Comparison of ENCODE assay signal across 27 cellular contexts in genomic region chr9:32978051-32978450, GRCh38.
"Had no signal": no experiment of that assay in that cellular context is flagged by ENCODE, and none has a peak within 500 bp of the region (broad histone marks: within the 10 kb centered on the region; RNA-seq: fewer than 3 reads in every experiment).

No MANE protein-coding gene starts in this region.

- H3K27me3 ChIP-seq: left lung, ovary, right atrium auricular region, right lobe of liver, tibial nerve, upper lobe of left lung, vagina had no signal

- H3K27ac Mint-ChIP-seq: mesothelial cell of epicardium; natural killer cell; progenitor cell of endocrine pancreas; stimulated activated memory B cell treated with anti-CD40 and anti-IgM and Interleukin-4, amounts not matched to agents 10 μg/mL and 1 μg/mL and 100 μg/mL, for 72 hours had no signal

- H3K27ac ChIP-seq: left lung, lower lobe of right lung, ovary, right atrium auricular region, right lobe of liver, tibial nerve, upper lobe of left lung, vagina had no signal

- H3K9me3 ChIP-seq: left lung, lower lobe of right lung, ovary, right atrium auricular region, right lobe of liver, tibial nerve, upper lobe of left lung, vagina had no signal

- H3K27me3 Mint-ChIP-seq: naive B cell; progenitor cell of endocrine pancreas; stimulated activated memory B cell treated with anti-CD40 and anti-IgM and Interleukin-4, amounts not matched to agents 10 μg/mL and 1 μg/mL and 100 μg/mL, for 72 hours; stimulated activated naive CD8-positive, alpha-beta T cell treated with anti-CD3 and anti-CD28 coated beads, Interleukin-15, amount 100 ng/mL, for 72 hours had no signal

- H3K4me1 ChIP-seq: left lung, lower lobe of right lung, right atrium auricular region, right lobe of liver, tibial nerve, upper lobe of left lung, vagina had no signal

- DNase-seq: hippocampal formation; immature natural killer cell; kidney; left colon; left lung; lower lobe of right lung; mesendoderm; naive B cell; natural killer cell; ovary; right lobe of liver; stimulated activated CD4-positive, alpha-beta T cell treated with anti-CD3 and anti-CD28 coated beads, Interleukin-1b, Interleukin-23, amount 100 ng/mL, for 48 hours; stimulated activated CD4-positive, alpha-beta T cell treated with anti-CD3 and anti-CD28 coated beads, Interleukin-2, amount 100 ng/mL, for 48 hours; stimulated activated CD4-positive, alpha-beta T cell treated with anti-CD3 and anti-CD28 coated beads, Interleukin-4, amount 100 ng/mL, for 4 hours; stimulated activated CD8-positive, alpha-beta memory T cell treated with anti-CD3 and anti-CD28 coated beads, Interleukin-4, amount 100 ng/mL, for 48 hours; stimulated activated naive CD4-positive, alpha-beta T cell treated with Interleukin-2 at 50 U/mL for 16 hours; stimulated activated naive CD8-positive, alpha-beta T cell treated with anti-CD3 and anti-CD28 coated beads, Interleukin-15, amount 100 ng/mL, for 72 hours; substantia nigra; upper lobe of left lung had no signal

- H3K4me3 Mint-ChIP-seq: immature natural killer cell; mesothelial cell of epicardium; naive B cell; natural killer cell; stimulated activated memory B cell treated with anti-CD40 and anti-IgM and Interleukin-4, amounts not matched to agents 10 μg/mL and 1 μg/mL and 100 μg/mL, for 72 hours; stimulated activated naive CD8-positive, alpha-beta T cell treated with anti-CD3 and anti-CD28 coated beads, Interleukin-15, amount 100 ng/mL, for 72 hours had no signal

- H3K4me1 Mint-ChIP-seq: immature natural killer cell; mesothelial cell of epicardium; naive B cell; natural killer cell; stimulated activated memory B cell treated with anti-CD40 and anti-IgM and Interleukin-4, amounts not matched to agents 10 μg/mL and 1 μg/mL and 100 μg/mL, for 72 hours; stimulated activated naive CD8-positive, alpha-beta T cell treated with anti-CD3 and anti-CD28 coated beads, Interleukin-15, amount 100 ng/mL, for 72 hours had no signal

- H3K9me3 Mint-ChIP-seq: immature natural killer cell; naive B cell; natural killer cell; stimulated activated memory B cell treated with anti-CD40 and anti-IgM and Interleukin-4, amounts not matched to agents 10 μg/mL and 1 μg/mL and 100 μg/mL, for 72 hours; stimulated activated naive CD8-positive, alpha-beta T cell treated with anti-CD3 and anti-CD28 coated beads, Interleukin-15, amount 100 ng/mL, for 72 hours had no signal

- FAIRE-seq: islet of Langerhans, kidney had no signal

- H3K4me3 ChIP-seq: left lung, lower lobe of right lung, ovary, right atrium auricular region, right lobe of liver, smooth muscle cell, tibial nerve, upper lobe of left lung, vagina had no signal

- H3K36me3 ChIP-seq: ovary had no signal

- H3K4me2 ChIP-seq: smooth muscle cell had no signal
